ENCODE assay signal across 1 cellular context in the genomic region with DNA sequence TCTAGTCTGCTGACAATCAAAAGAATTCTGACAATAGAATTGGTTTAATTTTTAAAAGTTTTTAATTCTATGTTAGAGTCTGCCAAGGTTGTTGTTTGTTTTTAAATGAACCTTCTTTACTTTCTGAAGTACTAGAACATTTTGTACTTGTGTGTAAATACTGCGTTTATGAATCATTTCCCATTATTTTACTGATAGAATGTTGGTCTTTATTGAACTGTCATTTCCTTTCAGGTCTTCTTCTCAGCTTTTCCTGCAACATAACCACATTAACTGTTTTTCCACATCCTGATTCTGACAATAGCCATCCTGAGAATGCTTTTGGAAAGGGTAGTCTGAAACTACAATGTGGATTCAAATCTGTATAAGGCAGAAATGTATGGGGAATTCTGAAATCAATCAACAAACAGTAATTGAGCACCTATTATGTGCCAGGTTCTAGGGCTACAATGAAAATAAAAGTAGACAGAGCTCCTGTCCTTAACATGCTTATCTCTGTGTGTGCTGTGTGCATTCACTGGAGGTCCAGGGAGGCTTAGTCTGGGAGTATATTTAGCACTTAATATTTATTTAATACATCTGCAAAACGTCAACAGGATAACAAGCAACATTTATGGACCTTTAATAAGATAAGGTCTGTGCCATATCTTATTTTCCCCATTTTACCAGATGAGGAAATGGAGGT.
TF ChIP-seq lines count a peak whose summit lies in the region.

No MANE protein-coding gene starts in this region.

TF ChIP-seq in liver, 16 proteins besides CTCF, POLR2A, EP300 and RAD21 (continued from another document):
- TF ChIP-seq, protein P1, sequence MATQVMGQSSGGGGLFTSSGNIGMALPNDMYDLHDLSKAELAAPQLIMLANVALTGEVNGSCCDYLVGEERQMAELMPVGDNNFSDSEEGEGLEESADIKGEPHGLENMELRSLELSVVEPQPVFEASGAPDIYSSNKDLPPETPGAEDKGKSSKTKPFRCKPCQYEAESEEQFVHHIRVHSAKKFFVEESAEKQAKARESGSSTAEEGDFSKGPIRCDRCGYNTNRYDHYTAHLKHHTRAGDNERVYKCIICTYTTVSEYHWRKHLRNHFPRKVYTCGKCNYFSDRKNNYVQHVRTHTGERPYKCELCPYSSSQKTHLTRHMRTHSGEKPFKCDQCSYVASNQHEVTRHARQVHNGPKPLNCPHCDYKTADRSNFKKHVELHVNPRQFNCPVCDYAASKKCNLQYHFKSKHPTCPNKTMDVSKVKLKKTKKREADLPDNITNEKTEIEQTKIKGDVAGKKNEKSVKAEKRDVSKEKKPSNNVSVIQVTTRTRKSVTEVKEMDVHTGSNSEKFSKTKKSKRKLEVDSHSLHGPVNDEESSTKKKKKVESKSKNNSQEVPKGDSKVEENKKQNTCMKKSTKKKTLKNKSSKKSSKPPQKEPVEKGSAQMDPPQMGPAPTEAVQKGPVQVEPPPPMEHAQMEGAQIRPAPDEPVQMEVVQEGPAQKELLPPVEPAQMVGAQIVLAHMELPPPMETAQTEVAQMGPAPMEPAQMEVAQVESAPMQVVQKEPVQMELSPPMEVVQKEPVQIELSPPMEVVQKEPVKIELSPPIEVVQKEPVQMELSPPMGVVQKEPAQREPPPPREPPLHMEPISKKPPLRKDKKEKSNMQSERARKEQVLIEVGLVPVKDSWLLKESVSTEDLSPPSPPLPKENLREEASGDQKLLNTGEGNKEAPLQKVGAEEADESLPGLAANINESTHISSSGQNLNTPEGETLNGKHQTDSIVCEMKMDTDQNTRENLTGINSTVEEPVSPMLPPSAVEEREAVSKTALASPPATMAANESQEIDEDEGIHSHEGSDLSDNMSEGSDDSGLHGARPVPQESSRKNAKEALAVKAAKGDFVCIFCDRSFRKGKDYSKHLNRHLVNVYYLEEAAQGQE (IDR thresholded peaks at IDR 0.05): no peak
- TF ChIP-seq, protein P2, sequence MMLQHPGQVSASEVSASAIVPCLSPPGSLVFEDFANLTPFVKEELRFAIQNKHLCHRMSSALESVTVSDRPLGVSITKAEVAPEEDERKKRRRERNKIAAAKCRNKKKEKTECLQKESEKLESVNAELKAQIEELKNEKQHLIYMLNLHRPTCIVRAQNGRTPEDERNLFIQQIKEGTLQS (IDR thresholded peaks at IDR 0.05): peak; percentile 20
- TF ChIP-seq NR2F2 (IDR thresholded peaks at IDR 0.05): no peak
TF ChIP-seq in liver: peak in this region for 3.
